1 cellular context compared by ENCODE assay signal in genomic region chr1:112674440-112674985, GRCh38.
TF ChIP-seq lines count a peak whose summit lies in the region.

A gene with protein sequence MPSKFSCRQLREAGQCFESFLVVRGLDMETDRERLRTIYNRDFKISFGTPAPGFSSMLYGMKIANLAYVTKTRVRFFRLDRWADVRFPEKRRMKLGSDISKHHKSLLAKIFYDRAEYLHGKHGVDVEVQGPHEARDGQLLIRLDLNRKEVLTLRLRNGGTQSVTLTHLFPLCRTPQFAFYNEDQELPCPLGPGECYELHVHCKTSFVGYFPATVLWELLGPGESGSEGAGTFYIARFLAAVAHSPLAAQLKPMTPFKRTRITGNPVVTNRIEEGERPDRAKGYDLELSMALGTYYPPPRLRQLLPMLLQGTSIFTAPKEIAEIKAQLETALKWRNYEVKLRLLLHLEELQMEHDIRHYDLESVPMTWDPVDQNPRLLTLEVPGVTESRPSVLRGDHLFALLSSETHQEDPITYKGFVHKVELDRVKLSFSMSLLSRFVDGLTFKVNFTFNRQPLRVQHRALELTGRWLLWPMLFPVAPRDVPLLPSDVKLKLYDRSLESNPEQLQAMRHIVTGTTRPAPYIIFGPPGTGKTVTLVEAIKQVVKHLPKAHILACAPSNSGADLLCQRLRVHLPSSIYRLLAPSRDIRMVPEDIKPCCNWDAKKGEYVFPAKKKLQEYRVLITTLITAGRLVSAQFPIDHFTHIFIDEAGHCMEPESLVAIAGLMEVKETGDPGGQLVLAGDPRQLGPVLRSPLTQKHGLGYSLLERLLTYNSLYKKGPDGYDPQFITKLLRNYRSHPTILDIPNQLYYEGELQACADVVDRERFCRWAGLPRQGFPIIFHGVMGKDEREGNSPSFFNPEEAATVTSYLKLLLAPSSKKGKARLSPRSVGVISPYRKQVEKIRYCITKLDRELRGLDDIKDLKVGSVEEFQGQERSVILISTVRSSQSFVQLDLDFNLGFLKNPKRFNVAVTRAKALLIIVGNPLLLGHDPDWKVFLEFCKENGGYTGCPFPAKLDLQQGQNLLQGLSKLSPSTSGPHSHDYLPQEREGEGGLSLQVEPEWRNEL (plus strand): TSS chr1:112674659. CDS start chr1:112674913, 254 bp downstream.

TF ChIP-seq in HepG2, 621 proteins besides CTCF, POLR2A, EP300 and RAD21 (continued from another document):
- TF ChIP-seq ZNF512B (CRISPR knock-in tag; IDR thresholded peaks at IDR 0.05; ENCODE audit: borderline replicate concordance) (peak; percentile 20; the same call in 1 of the 2 replicates), KDM5B (CRISPR knock-in tag; IDR thresholded peaks at IDR 0.05; ENCODE audit: borderline replicate concordance) (peak; percentile 57; the same call in 1 of the 2 replicates), SP2 (CRISPR knock-in tag; IDR thresholded peaks at IDR 0.05) (0 out of 2 replicates have a peak, but pooled peaks have one; percentile 27), NR2F1 (CRISPR knock-in tag; IDR thresholded peaks at IDR 0.05) (peak in 1 of 2 experiments; percentile 32; a peak in 1 of 4 replicates), AGO1 (IDR thresholded peaks at IDR 0.05; ENCODE audit: low read depth, low read length, poor library complexity, severe bottlenecking) (peak; percentile 58), ZBTB46 (CRISPR knock-in tag; IDR thresholded peaks at IDR 0.05; ENCODE audit: borderline replicate concordance) (0 out of 2 replicates have a peak, but pooled peaks have one; percentile 30), PHF5A (CRISPR knock-in tag; IDR thresholded peaks at IDR 0.05; ENCODE audit: low read depth, unreplicated experiment) (peak; percentile 28), SP4 (CRISPR knock-in tag; IDR thresholded peaks at IDR 0.05) (no peak), ZNF550 (CRISPR knock-in tag; IDR thresholded peaks at IDR 0.05; ENCODE audit: borderline replicate concordance) (no peak), KDM3A (CRISPR knock-in tag; IDR thresholded peaks at IDR 0.05; ENCODE audit: low read depth) (0 out of 2 replicates have a peak, but pooled peaks have one; percentile 27), NR2F6 (IDR thresholded peaks at IDR 0.05) (peak; percentile 33; the same call in 1 of the 2 replicates), NR2F6 (CRISPR knock-in tag; IDR thresholded peaks at IDR 0.05) (peak; percentile 8; the same call in 1 of the 2 replicates), ZNF264 (CRISPR knock-in tag; IDR thresholded peaks at IDR 0.05) (0 out of 2 replicates have a peak, but pooled peaks have one; percentile 20)
